ENCODE assay signal across 14 cellular contexts in the genomic region with DNA sequence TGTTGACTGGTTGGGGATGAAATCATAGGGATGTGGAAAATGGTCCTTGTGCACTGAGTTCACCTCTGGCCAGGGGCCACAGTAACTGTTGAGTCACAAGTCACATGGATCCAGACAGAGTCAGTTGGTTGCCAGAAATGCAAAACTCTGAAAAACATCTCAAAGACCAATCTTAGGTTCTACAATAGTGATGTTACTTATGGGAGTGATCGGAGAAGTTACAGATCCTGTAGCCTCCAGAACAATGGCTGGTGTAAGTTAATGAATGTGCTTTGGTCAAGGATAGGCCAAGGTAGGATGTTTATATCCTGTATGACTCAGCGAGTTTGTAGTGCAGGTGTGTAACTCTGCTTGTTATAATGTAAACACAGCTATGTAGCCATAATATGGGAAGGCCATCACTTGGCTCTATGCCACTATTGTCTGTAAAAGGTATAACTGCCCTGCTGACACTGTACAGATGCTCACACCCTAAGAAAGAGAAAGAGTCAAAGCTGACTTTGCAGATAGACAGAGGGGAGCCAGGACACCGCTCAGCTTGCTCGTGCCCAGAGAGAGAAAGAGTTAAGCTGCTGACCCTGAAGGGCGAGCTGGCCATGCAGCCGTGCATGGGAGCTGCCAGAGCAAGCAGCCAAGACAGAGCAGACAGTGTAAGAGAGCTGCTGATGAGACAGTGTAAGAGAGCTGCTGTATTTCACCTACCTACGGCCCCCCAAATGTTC. TPM values are rescaled to one million over a fixed set of nuclear protein-coding genes. Genes with fewer than 3 reads are reported as not detected.
DNase-seq lines count a peak whose midpoint lies in the region; ATAC-seq, FAIRE-seq and TF ChIP-seq lines count a peak whose summit lies in the region.
"Had no signal": no experiment of that assay in that cellular context is flagged by ENCODE, and none has a peak within 500 bp of the region (broad histone marks: within the 10 kb centered on the region; RNA-seq: fewer than 3 reads in every experiment).

No MANE protein-coding gene starts in this region.

- no peak for TF ChIP-seq CTCF in GM13977 (IDR thresholded peaks at IDR 0.05; ENCODE audit: extremely low read depth, insufficient read depth, missing control alignments)

- DNase-seq in H54 (ENCODE audit: insufficient read length, low spot score): no peak
- DNase-seq in RCC 7860 (ENCODE audit: low spot score): peak; percentile 17
- DNase-seq in skeletal muscle cell (ENCODE audit: low read depth): peak; percentile 56
- DNase-seq in GM13977 (ENCODE audit: low spot score): no peak
- DNase-seq in NCI-H1048 (lab: John Stamatoyannopoulos, UW): no peak
- DNase-seq: activated B cell treated with CpG ODN at 0.5 μM for 24 hours; activated gamma-delta T cell; effector memory CD4-positive, alpha-beta T cell; GF-D8; Karpas-422; kidney glomerular epithelial cell had no signal

- peak; percentile 75 for ATAC-seq in esophagus mucosa
- no peak for ATAC-seq in HG02759 (IDR thresholded peaks at IDR 0.05; ENCODE audit: unreplicated experiment)
- ATAC-seq: psoas muscle had no signal

- no peak for TF ChIP-seq POLR2A in H54 (IDR thresholded peaks at IDR 0.05; ENCODE audit: low read depth, low read length)

- peak; percentile 33 for FAIRE-seq in H54 (lab: Jason Lieb, UNC)
- no peak for FAIRE-seq in RCC 7860 (lab: Jason Lieb, UNC)

- H3K4me3 ChIP-seq in skeletal muscle cell (ENCODE audit: low read depth, low read length): no peak overlapping the region
- H3K4me3 ChIP-seq: psoas muscle had no signal

- in situ Hi-C loops in GM13977 (cut with MboI; ENCODE audit: low pct_unique_long_range_greater_than_20kb, low sequenced_read_pairs, unreplicated experiment): loop anchor here (10.0 kb wide), 1 partner anchor 444 kb away; no protein-coding TSS in a partner anchor

RNA-seq across cellular contexts. Expression of a gene that starts 27.1 kb away (rescaled TPM):
- total RNA-seq in esophagus mucosa: 0.60 TPM
- total RNA-seq: activated B cell treated with CpG ODN at 0.5 μM for 24 hours, psoas muscle had no signal

Comparison
In these comparisons a context has a peak if more than half of its experiments do, and no peak if none do; other contexts are left out.
1. DNase-seq: peak in RCC 7860 (single experiment) and skeletal muscle cell (single experiment); none in H54 (single experiment), GM13977 (single experiment) and NCI-H1048 (single experiment).